16 cellular contexts compared by ENCODE assay signal in genomic region chr3:194986208-194987043, GRCh38.
A peak's percentile ranks its signal among the peaks of the same experiment; 100 is the strongest.
DNase-seq lines count a peak whose midpoint lies in the region; TF ChIP-seq lines count a peak whose summit lies in the region.
"Had no signal": no experiment of that assay in that cellular context is flagged by ENCODE, and none has a peak within 500 bp of the region (broad histone marks: within the 10 kb centered on the region; RNA-seq: fewer than 3 reads in every experiment).

No MANE protein-coding gene starts in this region.

- peaks cover 12% of the 10 kb centered on the region for H3K9me3 Mint-ChIP-seq in nephron progenitor cell
- H3K9me3 Mint-ChIP-seq in activated T-helper 2 cell treated with anti-CD3 and anti-CD28 coated beads, Interferon-gamma antibody, Interleukin-2, Interleukin-4, amounts not matched to agents 10 μg/mL and 5 μg/mL and 100 μg/mL, durations not matched to agents 14 hours and 24 hours and 36 hours = no peaks in the 10 kb centered on the region

- H3K9me3 ChIP-seq in WERI-Rb-1 (ENCODE audit: severe bottlenecking) = no peaks in the 10 kb centered on the region

- peaks cover 26% of the 10 kb centered on the region for H3K4me1 Mint-ChIP-seq in nephron progenitor cell
- no peaks in the 10 kb centered on the region for H3K4me1 Mint-ChIP-seq in activated T-helper 2 cell treated with anti-CD3 and anti-CD28 coated beads, Interferon-gamma antibody, Interleukin-2, Interleukin-4, amounts not matched to agents 10 μg/mL and 5 μg/mL and 100 μg/mL, durations not matched to agents 14 hours and 24 hours and 36 hours (ENCODE audit: low read depth)

- peaks cover 24% of the 10 kb centered on the region for H3K27me3 Mint-ChIP-seq in nephron progenitor cell (ENCODE audit: low read depth, poor library complexity)
- H3K27me3 Mint-ChIP-seq in activated T-helper 2 cell treated with anti-CD3 and anti-CD28 coated beads, Interferon-gamma antibody, Interleukin-2, Interleukin-4, amounts not matched to agents 10 μg/mL and 5 μg/mL and 100 μg/mL, durations not matched to agents 14 hours and 24 hours and 36 hours (ENCODE audit: low read depth) = peaks cover 20% of the 10 kb centered on the region

- no peak overlapping the region for H3K27ac ChIP-seq in coronary artery
- H3K27ac ChIP-seq in WERI-Rb-1 = no peak overlapping the region

- H3K36me3 ChIP-seq in WERI-Rb-1 = no peaks in the 10 kb centered on the region

- H3K4me3 ChIP-seq in coronary artery = no peak overlapping the region
- no peak overlapping the region for H3K4me3 ChIP-seq in WERI-Rb-1 (ENCODE audit: low read depth, low read length)

- no peaks in the 10 kb centered on the region for H3K27me3 ChIP-seq in WERI-Rb-1 (ENCODE audit: insufficient read depth, low read depth, severe bottlenecking)

- peak; percentile 79 for DNase-seq in GF-D8 (lab: John Stamatoyannopoulos, UW)
- peak; percentile 71 for DNase-seq in NOMO-1 treated with dmso at 0.1 percent for 144 hours (lab: John Stamatoyannopoulos, UW; ENCODE audit: unreplicated experiment)
- DNase-seq in coronary artery (ENCODE audit: low spot score) = peak; percentile 54
- DNase-seq in nephron progenitor cell = no peak
- DNase-seq in superior temporal gyrus (ENCODE audit: extremely low spot score) = no peak
- DNase-seq in activated T-helper 2 cell treated with anti-CD3 and anti-CD28 coated beads, Interferon-gamma antibody, Interleukin-2, Interleukin-4, amounts not matched to agents 10 μg/mL and 5 μg/mL and 100 μg/mL, durations not matched to agents 14 hours and 24 hours and 36 hours (ENCODE audit: low spot score) = no peak
- DNase-seq in WERI-Rb-1 = no peak
- no peak for DNase-seq in stimulated activated CD4-positive, alpha-beta T cell treated with anti-CD3 and anti-CD28 coated beads, Interleukin-4, amount 100 ng/mL, for 24 hours
- DNase-seq: activated CD4-positive, alpha-beta T cell treated with anti-CD3 and anti-CD28 coated beads, Interleukin-2, amount 50 U/mL, for 4 hours; activated naive CD4-positive, alpha-beta T cell treated with anti-CD3 and anti-CD28 coated beads for 36 hours; CD4-positive, alpha-beta memory T cell; left cardiac atrium; NCI-H1417; NCI-H69; stimulated activated CD4-positive, alpha-beta T cell treated with anti-CD3 and anti-CD28 coated beads, Interleukin-15, amount 100 ng/mL, for 24 hours; SW 1271 had no signal

- TF ChIP-seq CTCF in coronary artery (IDR thresholded peaks at IDR 0.05) (no peak), nephron progenitor cell (IDR thresholded peaks at IDR 0.05) (no peak), WERI-Rb-1 (IDR thresholded peaks at IDR 0.05; ENCODE audit: low read depth, low read length) (no peak)

- H3K27ac Mint-ChIP-seq in nephron progenitor cell = no peak overlapping the region
- H3K27ac Mint-ChIP-seq in activated T-helper 2 cell treated with anti-CD3 and anti-CD28 coated beads, Interferon-gamma antibody, Interleukin-2, Interleukin-4, amounts not matched to agents 10 μg/mL and 5 μg/mL and 100 μg/mL, durations not matched to agents 14 hours and 24 hours and 36 hours = no peak overlapping the region
- H3K27ac Mint-ChIP-seq: activated naive CD4-positive, alpha-beta T cell treated with anti-CD3 and anti-CD28 coated beads for 36 hours; CD4-positive, alpha-beta memory T cell had no signal

- H3K4me3 Mint-ChIP-seq in nephron progenitor cell = peak overlapping the region; percentile 33
- no peak overlapping the region for H3K4me3 Mint-ChIP-seq in activated T-helper 2 cell treated with anti-CD3 and anti-CD28 coated beads, Interferon-gamma antibody, Interleukin-2, Interleukin-4, amounts not matched to agents 10 μg/mL and 5 μg/mL and 100 μg/mL, durations not matched to agents 14 hours and 24 hours and 36 hours (ENCODE audit: low read depth)
- H3K4me3 Mint-ChIP-seq: activated naive CD4-positive, alpha-beta T cell treated with anti-CD3 and anti-CD28 coated beads for 36 hours had no signal

- intact Hi-C loops in activated T-helper 2 cell treated with anti-CD3 and anti-CD28 coated beads, Interferon-gamma antibody, Interleukin-2, Interleukin-4, amounts not matched to agents 10 μg/mL and 5 μg/mL and 100 μg/mL, durations not matched to agents 14 hours and 24 hours and 36 hours (cut with micrococcal nuclease) = no loop called here

- H3K36me3 Mint-ChIP-seq in nephron progenitor cell (ENCODE audit: low read depth) = no peaks in the 10 kb centered on the region
- no peaks in the 10 kb centered on the region for H3K36me3 Mint-ChIP-seq in activated T-helper 2 cell treated with anti-CD3 and anti-CD28 coated beads, Interferon-gamma antibody, Interleukin-2, Interleukin-4, amounts not matched to agents 10 μg/mL and 5 μg/mL and 100 μg/mL, durations not matched to agents 14 hours and 24 hours and 36 hours (ENCODE audit: low read depth)
- H3K36me3 Mint-ChIP-seq: CD4-positive, alpha-beta memory T cell had no signal

Comparison
In these comparisons a context has a peak if more than half of its experiments do, and no peak if none do; other contexts are left out.
1. DNase-seq: peak in GF-D8 (single experiment), NOMO-1 treated with dmso at 0.1 percent for 144 hours (single experiment) and coronary artery (single experiment); none in nephron progenitor cell (single experiment), superior temporal gyrus (single experiment), activated T-helper 2 cell treated with anti-CD3 and anti-CD28 coated beads, Interferon-gamma antibody, Interleukin-2, Interleukin-4, amounts not matched to agents 10 μg/mL and 5 μg/mL and 100 μg/mL, durations not matched to agents 14 hours and 24 hours and 36 hours (single experiment), WERI-Rb-1 (single experiment) and stimulated activated CD4-positive, alpha-beta T cell treated with anti-CD3 and anti-CD28 coated beads, Interleukin-4, amount 100 ng/mL, for 24 hours (single experiment).